In genomic region chr16:83963277-83964119, GRCh38 we compare ENCODE assay signal across 28 cellular contexts. TPM values are rescaled to one million over a fixed set of nuclear protein-coding genes. Genes with fewer than 3 reads are reported as not detected.
DNase-seq lines count a peak whose midpoint lies in the region; ATAC-seq, FAIRE-seq and TF ChIP-seq lines count a peak whose summit lies in the region.
"Had no signal": no experiment of that assay in that cellular context is flagged by ENCODE, and none has a peak within 500 bp of the region (broad histone marks: within the 10 kb centered on the region; RNA-seq: fewer than 3 reads in every experiment).

No MANE protein-coding gene starts in this region.

- TF ChIP-seq CTCF in right atrium auricular region (IDR thresholded peaks at IDR 0.05): no peak
- TF ChIP-seq CTCF in HepG2 (CRISPR knock-in tag; IDR thresholded peaks at IDR 0.05): no peak
- TF ChIP-seq CTCF in thoracic aorta (IDR thresholded peaks at IDR 0.05): no peak

- TF ChIP-seq RAD21 in HepG2 (CRISPR knock-in tag; IDR thresholded peaks at IDR 0.05): no peak

- H3K36me3 ChIP-seq in right atrium auricular region: peaks cover 37% of the 10 kb centered on the region
- peaks cover 41 to 67% of the 10 kb centered on the region in 2 experiments; a peak in 4 of 5 replicates for H3K36me3 ChIP-seq in HepG2 (replicated peaks in 1 of 2; ENCODE audit: control insufficient read depth in 1 of 2, insufficient read depth in 2 of 2, low read length in 2 of 2)
- peaks cover 44% of the 10 kb centered on the region for H3K36me3 ChIP-seq in thoracic aorta
- H3K36me3 ChIP-seq: BLaER1 had no signal

- in situ Hi-C loops in HepG2 (cut with HindIII; ENCODE audit: extremely low pct_ligation_motif_present, low pct_unique_long_range_greater_than_20kb): loop anchor here (25.0 kb wide), 1 partner anchor 224 kb away; the partner anchor contains the start of genes ADAD2 and TAF1C

- no peak overlapping the region for H3K27ac ChIP-seq in right atrium auricular region
- no peak overlapping the region for H3K27ac ChIP-seq in HepG2 (ENCODE audit: extremely low read length, insufficient read depth, low read length)
- H3K27ac ChIP-seq in thoracic aorta: peak overlapping the region; percentile 18 to 69
- H3K27ac ChIP-seq: 22Rv1, BLaER1, KMS-11, Peyer's patch had no signal

- POLR2A ChIA-PET in HepG2 (lab: Yijun Ruan, JAX): interaction anchor here (2.9 kb wide), 1 partner anchor 10 kb away, joined by 12 read pairs; the partner anchor contains the start of gene OSGIN1

- H3K79me2 ChIP-seq in HepG2 (ENCODE audit: insufficient read depth, low read length): no peaks in the 10 kb centered on the region

- 0 out of 4 replicates have a peak, but pooled peaks of 1 of the 2 experiments have one; percentile 9 for TF ChIP-seq POLR2A in HepG2 (IDR thresholded peaks at IDR 0.05; ENCODE audit: insufficient read depth in 1 of 2, low read depth in 2 of 2, low read length in 2 of 2)

- 91% methylated on average over 22 of the region's 22 CpGs for WGBS in HepG2 (ENCODE audit: low lambda C conversion rate)

- H3K27me3 ChIP-seq in right atrium auricular region (no peaks in the 10 kb centered on the region), HepG2 (ENCODE audit: control insufficient read depth in 1 of 2, insufficient read depth in 2 of 2, low read length in 2 of 2) (no peaks in the 10 kb centered on the region), thoracic aorta (replicated peaks; ENCODE audit: insufficient read depth) (no peaks in the 10 kb centered on the region)
- H3K27me3 ChIP-seq: Peyer's patch had no signal

- BruUV-seq in HepG2 (replicated peaks; lab: Mats Ljungman, UMichigan): no TSS peak

- DNase-seq in Right ventricle myocardium inferior (ENCODE audit: missing footprints) (peak; percentile 43), right atrium auricular region (ENCODE audit: low spot score) (no peak), fibroblast of gingiva (ENCODE audit: low read depth) (peak; percentile 54), HepG2 (ENCODE audit: low spot score) (no peak), thoracic aorta (ENCODE audit: low spot score) (no peak), NK-92 (lab: John Stamatoyannopoulos, UW; ENCODE audit: unreplicated experiment) (no peak), SK-N-DZ (ENCODE audit: low spot score) (no peak)
- DNase-seq: ACHN; CD4-positive, alpha-beta T cell; COR-L47; DMS 273 treated with DMSO at 0.1 percent for 48 hours; DMS79 treated with DMSO at 0.1 percent for 48 hours; NCI-H1105; NCI-H2081; NCI-H2171; NCI-H345; NCI-H524 treated with DMSO at 0.1 percent for 48 hours; NCI-H82; Peyer's patch had no signal

- H3K9me3 ChIP-seq in right atrium auricular region: no peaks in the 10 kb centered on the region
- H3K9me3 ChIP-seq in HepG2 (ENCODE audit: low read length): no peaks in the 10 kb centered on the region
- H3K9me3 ChIP-seq in thoracic aorta: no peaks in the 10 kb centered on the region
- H3K9me3 ChIP-seq: BLaER1, Peyer's patch had no signal

- peak; percentile 39 for ATAC-seq in Right ventricle myocardium inferior
- no peak for ATAC-seq in HepG2
- peak; percentile 33 for ATAC-seq in thoracic aorta (ENCODE audit: insufficient number of reproducible peaks, low FRiP score, low read depth)
- ATAC-seq in GM21786 (IDR thresholded peaks at IDR 0.05; ENCODE audit: unreplicated experiment): no peak

- CTCF ChIA-PET in HepG2 (lab: Yijun Ruan, JAX; ENCODE audit: low intra/inter-chr PET ratio, low total read pairs): no interaction called here

- H3K9ac ChIP-seq in HepG2 (ENCODE audit: insufficient read depth, low read depth, low read length): no peak overlapping the region
- H3K9ac ChIP-seq: BLaER1, KMS-11 had no signal

- no peak for TF ChIP-seq EP300 in HepG2 (IDR thresholded peaks at IDR 0.05; ENCODE audit: low read depth in 2 of 2, low read length in 2 of 2)
- TF ChIP-seq EP300 in HepG2 (CRISPR knock-in tag; IDR thresholded peaks at IDR 0.05; ENCODE audit: borderline replicate concordance): no peak

- FAIRE-seq in HepG2 (lab: Jason Lieb, UNC): no peak
- FAIRE-seq: GM12891, H1 had no signal

- H3K4me2 ChIP-seq in HepG2 (ENCODE audit: low read depth, low read length): no peak overlapping the region
- H3K4me2 ChIP-seq: BLaER1, KMS-11 had no signal

- intact Hi-C loops in Right ventricle myocardium inferior (cut with DNase I): no loop called here
- intact Hi-C loops in HepG2 (cut with micrococcal nuclease; ENCODE audit: unreplicated experiment): no loop called here

- no peaks in the 10 kb centered on the region for H3K4me1 ChIP-seq in right atrium auricular region
- H3K4me1 ChIP-seq in HepG2 (ENCODE audit: insufficient read depth, low read length): no peaks in the 10 kb centered on the region
- peaks cover 0 to 4% of the 10 kb centered on the region in 2 donors for H3K4me1 ChIP-seq in thoracic aorta (ENCODE audit: control insufficient read depth in 1 of 2, low read depth in 2 of 2)
- H3K4me1 ChIP-seq: BLaER1 had no signal

- H4K20me1 ChIP-seq in HepG2 (ENCODE audit: insufficient read depth, low read length): peaks cover 13% of the 10 kb centered on the region; the same call in 1 of the 2 replicates
- H4K20me1 ChIP-seq: BLaER1 had no signal

- no peak overlapping the region for H3K4me3 ChIP-seq in right atrium auricular region
- no peak overlapping the region for H3K4me3 ChIP-seq in HepG2 (replicated peaks in 1 of 3; ENCODE audit: insufficient read depth in 1 of 3, low read depth in 2 of 3, low read length in 3 of 3)
- H3K4me3 ChIP-seq in thoracic aorta: no peak overlapping the region
- H3K4me3 ChIP-seq: BLaER1, Peyer's patch had no signal

- H2AFZ ChIP-seq in HepG2 (ENCODE audit: low read length): no peak overlapping the region

TF ChIP-seq in HepG2, 621 proteins besides CTCF, POLR2A, EP300 and RAD21 (continues in another document):
- peak; percentile 65 for TF ChIP-seq RBM22 (optimal IDR thresholded peaks at IDR 0.05; ENCODE audit: low read length)

RNA-seq across cellular contexts. Expression of gene NECAB2, which starts 4.5 kb away (rescaled TPM):
- total RNA-seq in Right ventricle myocardium inferior (1.8 TPM), right atrium auricular region (under 1 TPM in 1 of 2 donors, not detected in 1; 0.71 TPM), HepG2 (2016; rRNA removed; fragmentation: Illumina TruSeq; extraction: Trizol) (0.49 TPM in 1 of 2 replicates, not detected in the other), thoracic aorta (not detected)
- not detected in 2 replicates for total RNA-seq in HepG2 (2016; cell fraction: cytosol; rRNA removed; fragmentation: Illumina TruSeq; extraction: Trizol; ENCODE audit: low read depth)
- total RNA-seq in HepG2 (2016; cell fraction: insoluble cytoplasmic fraction; rRNA removed; fragmentation: Illumina TruSeq; extraction: Trizol): not detected in 2 replicates
- total RNA-seq in HepG2 (2016; cell fraction: membrane; rRNA removed; fragmentation: Illumina TruSeq; extraction: Trizol): not detected in 2 replicates
- total RNA-seq in HepG2 (2016; cell fraction: nucleus; rRNA removed; fragmentation: Illumina TruSeq; extraction: Trizol): not detected in 2 replicates
- 0.21 TPM in 1 of 2 replicates, not detected in the other for polyA plus RNA-seq in HepG2 (2011; rRNA removed)
- 0.05 TPM in 1 of 2 replicates, not detected in the other for polyA plus RNA-seq in HepG2 (2011; cell fraction: cytosol; rRNA removed)
- polyA plus RNA-seq in HepG2 (2011; cell fraction: nucleus; rRNA removed): 0.77 and 1.2 TPM in 2 replicates
- not detected in 2 replicates for polyA plus RNA-seq in HepG2 (2012)
- polyA plus RNA-seq in HepG2 (2016; cell fraction: cytosol; fragmentation: Illumina TruSeq; extraction: Trizol; ENCODE audit: low read depth): not detected in 2 replicates
- polyA plus RNA-seq in HepG2 (2016; cell fraction: insoluble cytoplasmic fraction; fragmentation: Illumina TruSeq; extraction: Trizol; ENCODE audit: low read depth): not detected in 2 replicates
- polyA plus RNA-seq in HepG2 (2016; cell fraction: membrane; fragmentation: Illumina TruSeq; extraction: Trizol; ENCODE audit: low read depth): not detected in 2 replicates
- not detected in 2 replicates for polyA plus RNA-seq in HepG2 (2016; cell fraction: nucleus; fragmentation: Illumina TruSeq; extraction: Trizol; ENCODE audit: insufficient read depth, low read depth)
- 0.21 TPM in 1 of 2 replicates, not detected in the other for polyA minus RNA-seq in HepG2 (2011; rRNA and poly(A)+ RNA removed; ENCODE audit: low replicate concordance)
- not detected in 2 replicates for polyA minus RNA-seq in HepG2 (2011; cell fraction: cytosol; rRNA and poly(A)+ RNA removed)
- 0.62 TPM in 1 of 2 replicates, not detected in the other for polyA minus RNA-seq in HepG2 (2011; cell fraction: nucleus; rRNA and poly(A)+ RNA removed)
- polyA plus RNA-seq in SK-N-DZ (2014; cell fraction: cytosol; rRNA removed): 3.7 and 4.3 TPM in 2 replicates
- polyA plus RNA-seq in SK-N-DZ (2014; cell fraction: nucleus; rRNA removed): 6.9 and 10.0 TPM in 2 replicates
- total RNA-seq: CD4-positive, alpha-beta T cell; HT1080; OCI-LY7; SK-MEL-5 had no signal

RNA-seq across cellular contexts. Expression of gene OSGIN1, which starts 10.5 kb away (rescaled TPM):
- total RNA-seq in Right ventricle myocardium inferior (8.2 TPM), right atrium auricular region (1 to 10 TPM; 6.0 to 6.5 TPM), HepG2 (2016; rRNA removed; fragmentation: Illumina TruSeq; extraction: Trizol) (18.1 and 27.1 TPM in 2 replicates), thoracic aorta (10 to 100 TPM in 1 of 2 donors, 1 to 10 TPM in 1; 3.7 to 16.2 TPM)
- 11.4 and 11.5 TPM in 2 replicates for total RNA-seq in HepG2 (2016; cell fraction: cytosol; rRNA removed; fragmentation: Illumina TruSeq; extraction: Trizol; ENCODE audit: low read depth)
- total RNA-seq in HepG2 (2016; cell fraction: insoluble cytoplasmic fraction; rRNA removed; fragmentation: Illumina TruSeq; extraction: Trizol): 18.2 and 24.7 TPM in 2 replicates
- total RNA-seq in HepG2 (2016; cell fraction: membrane; rRNA removed; fragmentation: Illumina TruSeq; extraction: Trizol): 21.9 and 22.1 TPM in 2 replicates
- total RNA-seq in HepG2 (2016; cell fraction: nucleus; rRNA removed; fragmentation: Illumina TruSeq; extraction: Trizol): 32.7 and 36.4 TPM in 2 replicates
- polyA plus RNA-seq in HepG2 (2011; rRNA removed): 20.5 and 26.5 TPM in 2 replicates
- 14.6 and 23.2 TPM in 2 replicates for polyA plus RNA-seq in HepG2 (2011; cell fraction: cytosol; rRNA removed)
- polyA plus RNA-seq in HepG2 (2011; cell fraction: nucleus; rRNA removed): 50.0 and 59.1 TPM in 2 replicates
- polyA plus RNA-seq in HepG2 (2012): 20.8 and 24.1 TPM in 2 replicates
- 5.0 and 5.2 TPM in 2 replicates for polyA plus RNA-seq in HepG2 (2016; cell fraction: cytosol; fragmentation: Illumina TruSeq; extraction: Trizol; ENCODE audit: low read depth)
- polyA plus RNA-seq in HepG2 (2016; cell fraction: insoluble cytoplasmic fraction; fragmentation: Illumina TruSeq; extraction: Trizol; ENCODE audit: low read depth): 24.2 and 30.6 TPM in 2 replicates
- 6.9 and 8.0 TPM in 2 replicates for polyA plus RNA-seq in HepG2 (2016; cell fraction: membrane; fragmentation: Illumina TruSeq; extraction: Trizol; ENCODE audit: low read depth)
- 47.7 and 49.4 TPM in 2 replicates for polyA plus RNA-seq in HepG2 (2016; cell fraction: nucleus; fragmentation: Illumina TruSeq; extraction: Trizol; ENCODE audit: insufficient read depth, low read depth)
- polyA minus RNA-seq in HepG2 (2011; rRNA and poly(A)+ RNA removed; ENCODE audit: low replicate concordance): 5.0 and 29.3 TPM in 2 replicates
- 11.4 and 16.2 TPM in 2 replicates for polyA minus RNA-seq in HepG2 (2011; cell fraction: cytosol; rRNA and poly(A)+ RNA removed)
- polyA minus RNA-seq in HepG2 (2011; cell fraction: nucleus; rRNA and poly(A)+ RNA removed): 49.3 and 51.1 TPM in 2 replicates
- polyA plus RNA-seq in SK-N-DZ (2014; cell fraction: cytosol; rRNA removed): 1.2 TPM in 1 of 2 replicates, not detected in the other
- 0.85 and 1.6 TPM in 2 replicates for polyA plus RNA-seq in SK-N-DZ (2014; cell fraction: nucleus; rRNA removed)

Comparison
In these comparisons a context has a peak if more than half of its experiments do, and no peak if none do; other contexts are left out.
1. DNase-seq: peak in Right ventricle myocardium inferior (single experiment) and fibroblast of gingiva (single experiment); none in right atrium auricular region (single experiment), HepG2 (single experiment), thoracic aorta (single experiment), NK-92 (single experiment) and SK-N-DZ (single experiment).
2. ATAC-seq: peak in Right ventricle myocardium inferior (single experiment) and thoracic aorta (single experiment); none in HepG2 (single experiment) and GM21786 (single experiment).
3. H3K27ac ChIP-seq: peak in thoracic aorta (2 of 2); none in right atrium auricular region (0 of 2) and HepG2 (single experiment).